Comparison of ENCODE assay signal across 16 cellular contexts in the genomic region with DNA sequence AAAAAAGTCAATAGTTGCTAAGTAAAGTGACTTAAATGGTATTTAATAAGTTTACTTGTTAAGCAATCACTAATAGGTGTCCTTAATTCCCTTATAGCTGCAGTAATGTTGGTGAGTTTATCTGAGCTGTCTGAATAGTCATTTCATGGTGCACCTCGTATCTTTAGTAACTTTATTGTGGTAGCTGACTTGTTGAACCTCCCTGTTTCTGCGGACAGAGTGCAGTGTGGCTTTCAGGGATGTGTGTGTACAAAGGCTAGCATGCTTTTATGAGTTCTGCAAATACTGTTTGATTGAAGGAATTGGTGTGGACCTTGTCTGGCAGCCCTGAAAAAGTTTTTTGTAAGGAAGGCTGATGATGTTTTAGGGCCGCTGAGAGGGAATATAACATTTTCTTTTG. TPM values are rescaled to one million over a fixed set of nuclear protein-coding genes. Genes with fewer than 3 reads are reported as not detected.
A peak's percentile ranks its signal among the peaks of the same experiment; 100 is the strongest.
DNase-seq lines count a peak whose midpoint lies in the region; ATAC-seq, FAIRE-seq and TF ChIP-seq lines count a peak whose summit lies in the region.
"Had no signal": no experiment of that assay in that cellular context is flagged by ENCODE, and none has a peak within 500 bp of the region (broad histone marks: within the 10 kb centered on the region; RNA-seq: fewer than 3 reads in every experiment).

No MANE protein-coding gene starts in this region.

- H3K4me3 ChIP-seq in PC-3 (ENCODE audit: low read length), result peak overlapping the region; percentile 93
- peak overlapping the region; percentile 85 for H3K4me3 ChIP-seq in iPS-18a (ENCODE audit: low read length)
- no peak overlapping the region for H3K4me3 ChIP-seq in trophoblast cell (ENCODE audit: low read depth, low read length)

- H3K9me2 ChIP-seq in PC-3 (replicated peaks; ENCODE audit: low read length), result no peaks in the 10 kb centered on the region

- H3K18ac ChIP-seq in trophoblast cell (ENCODE audit: low read length), result no peak overlapping the region

- H3K9ac ChIP-seq in PC-3 (ENCODE audit: low read length), result no peak overlapping the region
- no peak overlapping the region for H3K9ac ChIP-seq in iPS-18a (ENCODE audit: low read length)
- H3K9ac ChIP-seq in trophoblast cell (ENCODE audit: low read length), result no peak overlapping the region

- POLR2A ChIA-PET in PC-3 (lab: Charles Lee; ENCODE audit: unreplicated experiment), result interaction anchor here (0.6 kb wide), 1 partner anchor 821 kb away, joined by 3 read pairs; no protein-coding TSS in a partner anchor

- H2BK120ac ChIP-seq in trophoblast cell (ENCODE audit: insufficient read depth, low read length, poor library complexity), result no peak overlapping the region

- no CpG with 5 or more reads among the region's 3 CpGs for WGBS in trophoblast cell (ENCODE audit: extremely low coverage, insufficient coverage, insufficient read length)

- no peaks in the 10 kb centered on the region for H3K9me3 ChIP-seq in PC-3 (ENCODE audit: low read length)
- no peaks in the 10 kb centered on the region for H3K9me3 ChIP-seq in iPS-18a (ENCODE audit: control insufficient read depth, low read depth, low read length)
- H3K9me3 ChIP-seq in trophoblast cell (ENCODE audit: insufficient read depth, low read depth, low read length), result peaks cover 2% of the 10 kb centered on the region
- H3K9me3 ChIP-seq: adrenal gland had no signal

- peak; percentile 8 for FAIRE-seq in G401.6 (lab: Jason Lieb, UNC)
- FAIRE-seq: colon had no signal

- H3K23ac ChIP-seq in trophoblast cell (ENCODE audit: low read length), result no peak overlapping the region

- peaks cover 6% of the 10 kb centered on the region for H3K79me1 ChIP-seq in trophoblast cell (ENCODE audit: low read length)

- DNase-seq in PC-3 (peak; percentile 10), trophoblast cell (no peak), H4 (ENCODE audit: low spot score) (no peak), MV-4-11 (lab: John Stamatoyannopoulos, UW) (no peak)
- no peak for DNase-seq in activated effector memory CD4-positive, alpha-beta T cell treated with anti-CD3 and anti-CD28 coated beads, Interleukin-2, amount 50 U/mL, for 16 hours
- DNase-seq: activated CD4-positive, alpha-beta T cell treated with anti-CD3 and anti-CD28 coated beads for 4 hours; activated T-cell treated with anti-CD3 and anti-CD28 coated beads, Interleukin-2, amount 50 U/mL, for 1 hour; H7; hypothalamus; NCI-H1930; occipital lobe had no signal

- no TSS peak for BruUV-seq in PC-3 (replicated peaks; lab: Mats Ljungman, UMichigan)

- H2BK12ac ChIP-seq in trophoblast cell (ENCODE audit: low read length), result no peak overlapping the region

- H4K12ac ChIP-seq in trophoblast cell (ENCODE audit: low read depth, low read length), result no peak overlapping the region

- H2BK5ac ChIP-seq in trophoblast cell (ENCODE audit: low read depth, low read length, poor library complexity), result no peak overlapping the region

- H4K91ac ChIP-seq in trophoblast cell (ENCODE audit: low read depth, low read length), result no peak overlapping the region

- H3K4ac ChIP-seq in trophoblast cell (ENCODE audit: low read depth, low read length), result peak overlapping the region; percentile 88

- no peaks in the 10 kb centered on the region for H3K27me3 ChIP-seq in PC-3 (ENCODE audit: low read length)
- H3K27me3 ChIP-seq in iPS-18a (ENCODE audit: control insufficient read depth, insufficient read depth, low read length), result peaks cover 12% of the 10 kb centered on the region
- no peaks in the 10 kb centered on the region for H3K27me3 ChIP-seq in trophoblast cell (ENCODE audit: insufficient read depth, low read length)
- H3K27me3 ChIP-seq: adrenal gland had no signal

- CTCF ChIA-PET in PC-3 (lab: Charles Lee), result interaction anchor here (0.7 to 1.1 kb wide), 2 partner anchors 86 to 155 kb away, joined by 5 to 7 read pairs; a partner anchor contains a TSS

- H3K4me1 ChIP-seq in PC-3 (ENCODE audit: insufficient read depth, low read length), result peaks cover 28% of the 10 kb centered on the region
- peaks cover 29% of the 10 kb centered on the region for H3K4me1 ChIP-seq in iPS-18a (ENCODE audit: control insufficient read depth, low read depth, low read length)
- H3K4me1 ChIP-seq in trophoblast cell (ENCODE audit: control insufficient read depth in 1 of 2, insufficient read depth in 2 of 2, low read length in 2 of 2), result peaks cover 4 to 10% of the 10 kb centered on the region in 2 experiments

- no peak overlapping the region for H2AK5ac ChIP-seq in trophoblast cell (ENCODE audit: low read length)

- TF ChIP-seq CTCF in PC-3 (conservative IDR thresholded peaks at IDR 0.05; ENCODE audit: low read depth, low read length), result no peak

- ATAC-seq in PC-3 (no peak), GM18511 (IDR thresholded peaks at IDR 0.05; ENCODE audit: unreplicated experiment) (no peak)

- intact Hi-C loops in PC-3 (cut with micrococcal nuclease), result loop anchor here (10.0 kb wide), 1 partner anchor 89 kb away; no protein-coding TSS in a partner anchor

- H3K14ac ChIP-seq in trophoblast cell (ENCODE audit: low read length), result no peak overlapping the region

- H3K79me2 ChIP-seq in PC-3 (ENCODE audit: low read length) (peaks cover 67% of the 10 kb centered on the region), trophoblast cell (ENCODE audit: control insufficient read depth, insufficient read depth, low read length, poor library complexity) (peaks cover 11% of the 10 kb centered on the region)

- H2AFZ ChIP-seq in PC-3 (ENCODE audit: low read length) (no peak overlapping the region), trophoblast cell (ENCODE audit: insufficient read depth, low read length, poor library complexity) (no peak overlapping the region)

- H4K8ac ChIP-seq in trophoblast cell (ENCODE audit: low read depth, low read length), result no peak overlapping the region

- H4K20me1 ChIP-seq in PC-3 (ENCODE audit: low read length), result peaks cover 31% of the 10 kb centered on the region

- H3F3A ChIP-seq in PC-3 (ENCODE audit: low read length, unreplicated experiment), result no peaks in the 10 kb centered on the region

- H3K36me3 ChIP-seq in PC-3 (ENCODE audit: low read depth, low read length) (no peaks in the 10 kb centered on the region), iPS-18a (ENCODE audit: control insufficient read depth, low read depth, low read length) (no peaks in the 10 kb centered on the region), trophoblast cell (ENCODE audit: control insufficient read depth in 1 of 2, insufficient read depth in 2 of 2, low read length in 2 of 2) (no peaks in the 10 kb centered on the region)
- H3K36me3 ChIP-seq: adrenal gland had no signal

- H3K27ac ChIP-seq in PC-3 (ENCODE audit: low read length) (no peak overlapping the region), iPS-18a (ENCODE audit: low read length) (no peak overlapping the region), trophoblast cell (ENCODE audit: low read depth, low read length) (no peak overlapping the region)

- H3K4me2 ChIP-seq in PC-3 (ENCODE audit: low read length) (peak overlapping the region; percentile 89), trophoblast cell (ENCODE audit: low read length) (no peak overlapping the region)

RNA-seq across cellular contexts. Expression of a gene that starts 2.6 kb away (rescaled TPM):
- total RNA-seq in PC-3 (2014; rRNA removed), result 8.1 and 9.4 TPM in 2 replicates
- 13.0 and 13.6 TPM in 2 replicates for polyA plus RNA-seq in trophoblast cell (2013)
- total RNA-seq in H4 (2014; rRNA removed; shearing (Covaris generic)), result 1.8 and 2.6 TPM in 2 replicates
